23 cellular contexts compared by ENCODE assay signal in the genomic region with DNA sequence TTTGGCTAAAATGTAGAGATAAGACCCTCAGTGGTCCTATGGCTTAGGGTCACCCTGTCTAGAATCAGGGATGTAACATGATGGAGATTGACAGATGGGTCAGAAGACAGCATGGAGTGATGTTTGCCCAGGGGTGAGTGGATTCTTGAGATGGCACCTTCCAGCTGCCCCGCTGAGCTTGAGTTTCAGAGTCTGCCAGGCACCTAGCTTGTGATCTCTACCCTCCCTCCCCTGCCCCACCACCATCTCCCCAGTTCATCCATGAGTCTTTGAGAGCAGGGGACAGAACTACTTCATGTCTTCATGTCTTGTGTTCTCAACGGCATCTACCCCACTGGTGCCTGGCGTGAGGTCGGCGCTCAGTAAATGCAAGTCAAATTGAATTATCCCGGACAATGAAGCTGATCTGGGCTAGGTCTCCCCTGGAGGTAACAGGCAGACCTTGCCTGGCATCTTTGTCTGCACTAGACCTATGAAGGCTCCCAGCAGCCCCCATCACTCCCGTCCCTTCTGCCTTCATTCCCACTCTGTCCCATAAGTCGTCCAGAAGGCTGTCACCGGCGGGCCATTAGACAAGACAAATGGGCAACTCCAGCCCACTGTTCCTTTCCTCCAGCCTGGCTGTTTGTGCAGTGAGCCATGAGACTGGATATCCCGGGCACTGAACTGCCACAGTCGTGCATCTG.
A peak's percentile ranks its signal among the peaks of the same experiment; 100 is the strongest.
DNase-seq lines count a peak whose midpoint lies in the region; ATAC-seq and TF ChIP-seq lines count a peak whose summit lies in the region.
"Had no signal": no experiment of that assay in that cellular context is flagged by ENCODE, and none has a peak within 500 bp of the region (broad histone marks: within the 10 kb centered on the region; RNA-seq: fewer than 3 reads in every experiment).

No MANE protein-coding gene starts in this region.

- peak overlapping the region; percentile 21 for H3K4me3 ChIP-seq in BE2C (ENCODE audit: low read depth, low read length)
- H3K4me3 ChIP-seq: BLaER1 treated with 17β-estradiol and CSF1 and Interleukin-3, amounts not matched to agents 10 nM and 100 nM; GM23248; MG63; PC-9; SJSA1 had no signal

- no peaks in the 10 kb centered on the region for H3K36me3 ChIP-seq in BE2C
- H3K36me3 ChIP-seq: BLaER1 treated with 17β-estradiol and CSF1 and Interleukin-3, amounts not matched to agents 10 nM and 100 nM; MG63; SJSA1 had no signal

- intact Hi-C loops in sciatic nerve (cut with DNase I) = no loop called here

- no peaks in the 10 kb centered on the region for H3K27me3 ChIP-seq in BE2C
- H3K27me3 ChIP-seq: BLaER1 treated with 17β-estradiol and CSF1 and Interleukin-3, amounts not matched to agents 10 nM and 100 nM; MG63; SJSA1 had no signal

- TF ChIP-seq CTCF in BE2C (IDR thresholded peaks at IDR 0.05; ENCODE audit: low read depth, low read length) = no peak

- no peaks in the 10 kb centered on the region for H3K9me3 ChIP-seq in BE2C
- H3K9me3 ChIP-seq: BLaER1 treated with 17β-estradiol and CSF1 and Interleukin-3, amounts not matched to agents 10 nM and 100 nM; MG63; SJSA1 had no signal

- H3K4me1 ChIP-seq in BE2C = peaks cover 5% of the 10 kb centered on the region; the same call in 1 of the 2 replicates
- H3K4me1 ChIP-seq: BLaER1 treated with 17β-estradiol and CSF1 and Interleukin-3, amounts not matched to agents 10 nM and 100 nM had no signal

- DNase-seq in BE2C (peak; percentile 62), ecto neural progenitor cell (ENCODE audit: low spot score) (peak; percentile 36), left lobe of liver (ENCODE audit: low spot score) (peak; percentile 29), sciatic nerve (ENCODE audit: low spot score) (peak; percentile 45), NCI-H187 treated with DMSO at 0.1 percent for 48 hours (lab: John Stamatoyannopoulos, UW) (no peak), iPS-NIHi11 (ENCODE audit: low spot score) (no peak)
- no peak for DNase-seq in stimulated activated CD8-positive, alpha-beta memory T cell treated with anti-CD3 and anti-CD28 coated beads, Interleukin-4, amount 100 ng/mL, for 48 hours
- DNase-seq: CD4-positive, alpha-beta T cell; COR-L47; DMS53; GM23248; H9; IMR-90; KG1; MG63; NCI-H2029 treated with DMSO at 0.1 percent for 48 hours; NCI-H446 treated with DMSO at 0.1 percent for 48 hours; NCI-H526; PC-9; Right ventricle myocardium superior; RPMI8226 had no signal

- ATAC-seq in left lobe of liver (no peak), sciatic nerve (no peak)

Comparison
In these comparisons a context has a peak if more than half of its experiments do, and no peak if none do; other contexts are left out.
1. DNase-seq: peak in BE2C (single experiment), ecto neural progenitor cell (single experiment), left lobe of liver (single experiment) and sciatic nerve (single experiment); none in NCI-H187 treated with DMSO at 0.1 percent for 48 hours (single experiment), iPS-NIHi11 (single experiment) and stimulated activated CD8-positive, alpha-beta memory T cell treated with anti-CD3 and anti-CD28 coated beads, Interleukin-4, amount 100 ng/mL, for 48 hours (single experiment).